In genomic region chr2:200239216-200239615, GRCh38 we compare ENCODE assay signal across 13 cellular contexts.
DNase-seq lines count a peak whose midpoint lies in the region; ATAC-seq, FAIRE-seq and TF ChIP-seq lines count a peak whose summit lies in the region.
"Had no signal": no experiment of that assay in that cellular context is flagged by ENCODE, and none has a peak within 500 bp of the region (broad histone marks: within the 10 kb centered on the region; RNA-seq: fewer than 3 reads in every experiment).

No MANE protein-coding gene starts in this region.

- TF ChIP-seq CTCF in WTC11 (IDR thresholded peaks at IDR 0.05) (no peak), D721Med (IDR thresholded peaks at IDR 0.05; ENCODE audit: insufficient read depth, missing control alignments) (no peak), RWPE1 (conservative IDR thresholded peaks at IDR 0.05; ENCODE audit: low read depth) (no peak)

- no peak overlapping the region for H3K14ac ChIP-seq in neuronal stem cell (ENCODE audit: low read length)

- FAIRE-seq in D721Med (lab: Jason Lieb, UNC): no peak
- FAIRE-seq: endometrium, islet of Langerhans had no signal

- peak; percentile 61 to 82 for ATAC-seq in activated T-cell treated with anti-CD3 and anti-CD28 coated beads, Interleukin-2, amount 50 U/mL, for 4 hours
- ATAC-seq in WTC11: peak; percentile 62

- H4K8ac ChIP-seq in neuronal stem cell (ENCODE audit: low read depth, low read length): no peak overlapping the region

- H3K79me1 ChIP-seq in neuronal stem cell (ENCODE audit: low read depth, low read length): no peaks in the 10 kb centered on the region

- no peak overlapping the region for H2BK5ac ChIP-seq in neuronal stem cell (ENCODE audit: low read length)

- no peak overlapping the region for H2AK5ac ChIP-seq in neuronal stem cell (ENCODE audit: low read depth, low read length)

- H4K91ac ChIP-seq in neuronal stem cell (ENCODE audit: low read depth, low read length, poor library complexity): no peak overlapping the region

- no peak overlapping the region for H3K4me3 Mint-ChIP-seq in activated T-cell treated with anti-CD3 and anti-CD28 coated beads, Interleukin-2, amount 50 U/mL, for 4 hours
- no peak overlapping the region for H3K4me3 Mint-ChIP-seq in activated T-cell treated with anti-CD3 and anti-CD28 coated beads, Interleukin-2, amount 50 U/mL, for 24 hours
- no peak overlapping the region for H3K4me3 Mint-ChIP-seq in WTC11

- H3K27me3 Mint-ChIP-seq in activated T-cell treated with anti-CD3 and anti-CD28 coated beads, Interleukin-2, amount 50 U/mL, for 4 hours (ENCODE audit: low read depth): peaks cover 6% of the 10 kb centered on the region
- H3K27me3 Mint-ChIP-seq in activated T-cell treated with anti-CD3 and anti-CD28 coated beads, Interleukin-2, amount 50 U/mL, for 24 hours: peaks cover 15% of the 10 kb centered on the region
- no peaks in the 10 kb centered on the region for H3K27me3 Mint-ChIP-seq in WTC11 (ENCODE audit: low read depth)

- no peak overlapping the region for H3K4me3 ChIP-seq in Jurkat, Clone E6-1 (ENCODE audit: low read length)
- no peak overlapping the region for H3K4me3 ChIP-seq in neuronal stem cell (ENCODE audit: low read length in 2 of 2)
- H3K4me3 ChIP-seq: PC-9 had no signal

- no peaks in the 10 kb centered on the region for H3K4me1 ChIP-seq in neuronal stem cell (ENCODE audit: control insufficient read depth in 2 of 2, insufficient read depth in 1 of 2, low read depth in 1 of 2, low read length in 2 of 2)

- H3K9me3 Mint-ChIP-seq in activated T-cell treated with anti-CD3 and anti-CD28 coated beads, Interleukin-2, amount 50 U/mL, for 4 hours: no peaks in the 10 kb centered on the region
- H3K9me3 Mint-ChIP-seq in activated T-cell treated with anti-CD3 and anti-CD28 coated beads, Interleukin-2, amount 50 U/mL, for 24 hours: no peaks in the 10 kb centered on the region
- no peaks in the 10 kb centered on the region for H3K9me3 Mint-ChIP-seq in WTC11

- no peak overlapping the region for H3K27ac Mint-ChIP-seq in activated T-cell treated with anti-CD3 and anti-CD28 coated beads, Interleukin-2, amount 50 U/mL, for 24 hours
- H3K27ac Mint-ChIP-seq in WTC11: no peak overlapping the region

- no peaks in the 10 kb centered on the region for H3K36me3 ChIP-seq in neuronal stem cell (replicated peaks in 1 of 2; ENCODE audit: control insufficient read depth in 2 of 2, insufficient read depth in 2 of 2, low read length in 2 of 2)

- H2BK12ac ChIP-seq in neuronal stem cell (ENCODE audit: low read length): no peak overlapping the region

- no peak overlapping the region for H3K23ac ChIP-seq in neuronal stem cell (ENCODE audit: low read depth, low read length, poor library complexity)

- H2AFZ ChIP-seq in neuronal stem cell (ENCODE audit: low read length): no peak overlapping the region
- H2AFZ ChIP-seq: PC-9 had no signal

- no peak overlapping the region for H3K4me2 ChIP-seq in neuronal stem cell (ENCODE audit: insufficient read depth, low read length, poor library complexity, severe bottlenecking)
- H3K4me2 ChIP-seq: PC-9 had no signal

- H3K4me1 Mint-ChIP-seq in activated T-cell treated with anti-CD3 and anti-CD28 coated beads, Interleukin-2, amount 50 U/mL, for 4 hours (ENCODE audit: low read depth): peaks cover 4% of the 10 kb centered on the region
- peaks cover 3% of the 10 kb centered on the region for H3K4me1 Mint-ChIP-seq in activated T-cell treated with anti-CD3 and anti-CD28 coated beads, Interleukin-2, amount 50 U/mL, for 24 hours (ENCODE audit: low read depth)
- H3K4me1 Mint-ChIP-seq in WTC11: peaks cover 20% of the 10 kb centered on the region

- no CpG with 5 or more reads among the region's 2 CpGs for WGBS in neuronal stem cell (ENCODE audit: extremely low coverage in 2 of 2, insufficient read length in 2 of 2, insufficient replicate concordance in 1 of 2), 2 donors

- CTCF ChIA-PET in WTC11 (lab: Charles Lee): no interaction called here
- CTCF ChIA-PET in RWPE1 (lab: Yijun Ruan, JAX): interaction anchor here (0.7 kb wide), 1 partner anchor 91 kb away, joined by 3 read pairs; no protein-coding TSS in a partner anchor

- no peak overlapping the region for H3K18ac ChIP-seq in neuronal stem cell (ENCODE audit: low read length)

- H3K4ac ChIP-seq in neuronal stem cell (ENCODE audit: low read length): no peak overlapping the region

- H3K27ac ChIP-seq in neuronal stem cell (replicated peaks; ENCODE audit: low read length) (no peak overlapping the region), RWPE1 (no peak overlapping the region)
- H3K27ac ChIP-seq: PC-9 had no signal

- DNase-seq in activated T-cell treated with anti-CD3 and anti-CD28 coated beads, Interleukin-2, amount 50 U/mL, for 4 hours: no peak
- DNase-seq in activated T-cell treated with anti-CD3 and anti-CD28 coated beads, Interleukin-2, amount 50 U/mL, for 24 hours: no peak
- DNase-seq in Jurkat, Clone E6-1 (ENCODE audit: low read depth, low spot score): peak; percentile 56
- no peak for DNase-seq in WTC11 (ENCODE audit: low spot score)
- DNase-seq in neuronal stem cell (ENCODE audit: low spot score): peak; percentile 5
- no peak for DNase-seq in D721Med (ENCODE audit: insufficient read length, low spot score)
- no peak for DNase-seq in RWPE1 (ENCODE audit: low spot score)
- no peak for DNase-seq in NCI-H2196 (lab: John Stamatoyannopoulos, UW; ENCODE audit: unreplicated experiment)
- DNase-seq: activated naive CD4-positive, alpha-beta T cell treated with anti-CD3 and anti-CD28 coated beads, Interleukin-2, amount 50 U/mL, for 16 hours; central memory CD4-positive, alpha-beta T cell; PC-9 had no signal

- no peak overlapping the region for H3K9ac ChIP-seq in neuronal stem cell (ENCODE audit: low read depth, low read length, poor library complexity)

- H2BK15ac ChIP-seq in neuronal stem cell (ENCODE audit: low read length): no peak overlapping the region

- POLR2A ChIA-PET in WTC11 (lab: Charles Lee): no interaction called here
- POLR2A ChIA-PET in RWPE1 (lab: Yijun Ruan, JAX; ENCODE audit: low non-redundant PET): no interaction called here

- H3K27me3 ChIP-seq in neuronal stem cell (ENCODE audit: control insufficient read depth in 3 of 3, insufficient read depth in 3 of 3, low read depth in 1 of 3, low read length in 3 of 3): no peaks in the 10 kb centered on the region

- H3K36me3 Mint-ChIP-seq in activated T-cell treated with anti-CD3 and anti-CD28 coated beads, Interleukin-2, amount 50 U/mL, for 4 hours (ENCODE audit: insufficient read depth): no peaks in the 10 kb centered on the region
- no peaks in the 10 kb centered on the region for H3K36me3 Mint-ChIP-seq in activated T-cell treated with anti-CD3 and anti-CD28 coated beads, Interleukin-2, amount 50 U/mL, for 24 hours (ENCODE audit: low read depth)
- H3K36me3 Mint-ChIP-seq in WTC11: no peaks in the 10 kb centered on the region

- H3K9me3 ChIP-seq in neuronal stem cell (replicated peaks in 1 of 2; ENCODE audit: control insufficient read depth in 2 of 2, insufficient read depth in 1 of 2, low read depth in 1 of 2, low read length in 2 of 2): no peaks in the 10 kb centered on the region

- no peak overlapping the region for H2BK120ac ChIP-seq in neuronal stem cell (ENCODE audit: low read depth, low read length)

TF ChIP-seq in WTC11, 78 proteins besides CTCF, POLR2A, EP300 and RAD21:
- TF ChIP-seq GTF2I (CRISPR knock-in tag; conservative IDR thresholded peaks at IDR 0.05): no peak

Comparison
In these comparisons a context has a peak if more than half of its experiments do, and no peak if none do; other contexts are left out.
1. DNase-seq: peak in Jurkat, Clone E6-1 (single experiment) and neuronal stem cell (single experiment); none in activated T-cell treated with anti-CD3 and anti-CD28 coated beads, Interleukin-2, amount 50 U/mL, for 4 hours (single experiment), activated T-cell treated with anti-CD3 and anti-CD28 coated beads, Interleukin-2, amount 50 U/mL, for 24 hours (single experiment), WTC11 (single experiment), D721Med (single experiment), RWPE1 (single experiment) and NCI-H2196 (single experiment).